Comparison of ENCODE assay signal across 28 cellular contexts in the genomic region with DNA sequence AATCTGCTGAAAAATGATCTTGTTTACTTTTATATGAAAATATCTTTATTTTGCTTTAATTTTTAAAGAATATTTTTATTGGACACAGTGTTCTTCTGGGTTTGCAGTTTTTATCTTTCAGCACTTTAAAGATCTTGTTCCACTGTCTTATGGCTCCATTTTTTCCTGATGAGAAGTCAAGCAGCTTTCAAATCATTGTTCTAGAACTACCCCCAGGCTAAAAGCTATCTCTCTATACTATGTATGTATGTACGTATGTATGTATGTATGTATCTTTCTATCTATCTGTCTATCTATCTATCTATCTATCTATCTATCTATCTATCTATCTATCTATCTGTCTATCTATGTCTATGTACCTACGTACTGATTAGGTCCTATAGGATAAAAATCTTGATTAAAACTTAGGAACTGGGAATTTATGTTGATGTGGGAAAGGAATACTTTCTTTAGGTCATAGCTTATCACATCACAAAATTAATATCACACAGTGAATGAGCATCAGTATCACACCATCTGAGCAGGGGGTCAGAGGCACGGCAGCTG.
"Had no signal": no experiment of that assay in that cellular context is flagged by ENCODE, and none has a peak within 500 bp of the region (broad histone marks: within the 10 kb centered on the region; RNA-seq: fewer than 3 reads in every experiment).

No MANE protein-coding gene starts in this region.

- H3K4me3 Mint-ChIP-seq: naive thymus-derived CD8-positive, alpha-beta T cell; nephron; neural crest cell; stimulated activated memory B cell treated with anti-CD40 and anti-IgM and Interleukin-4, amounts not matched to agents 10 μg/mL and 1 μg/mL and 100 μg/mL, for 72 hours; stimulated activated naive CD8-positive, alpha-beta T cell treated with anti-CD3 and anti-CD28 coated beads, Interleukin-15, amount 100 ng/mL, for 72 hours had no signal

- H3K36me3 Mint-ChIP-seq: stimulated activated memory B cell treated with anti-CD40 and anti-IgM and Interleukin-4, amounts not matched to agents 10 μg/mL and 1 μg/mL and 100 μg/mL, for 72 hours had no signal

- FAIRE-seq: keratinocyte, urothelium cell line had no signal

- H3K9me3 Mint-ChIP-seq: naive thymus-derived CD8-positive, alpha-beta T cell; nephron; neural crest cell; stimulated activated memory B cell treated with anti-CD40 and anti-IgM and Interleukin-4, amounts not matched to agents 10 μg/mL and 1 μg/mL and 100 μg/mL, for 72 hours; stimulated activated naive CD8-positive, alpha-beta T cell treated with anti-CD3 and anti-CD28 coated beads, Interleukin-15, amount 100 ng/mL, for 72 hours had no signal

- H3K9me3 ChIP-seq: left lung, lower lobe of right lung, pancreas, prostate gland, tibial nerve, upper lobe of right lung had no signal

- H3K36me3 ChIP-seq: left lung, lower lobe of right lung, pancreas, prostate gland, tibial nerve, upper lobe of right lung had no signal

- H3K4me1 ChIP-seq: left lung, lower lobe of right lung, pancreas, prostate gland, tibial nerve, upper lobe of right lung had no signal

- DNase-seq: hippocampal formation; kidney glomerular epithelial cell; left lung; lower lobe of right lung; mammary epithelial cell; naive thymus-derived CD8-positive, alpha-beta T cell; nucleus accumbens; pancreas; posterior cingulate gyrus; retina; right cardiac atrium; stimulated activated CD4-positive, alpha-beta T cell treated with anti-CD3 and anti-CD28 coated beads, Interleukin-1b, Interleukin-23, amount 100 ng/mL, for 48 hours; stimulated activated CD4-positive, alpha-beta T cell treated with anti-CD3 and anti-CD28 coated beads, Interleukin-2, amount 100 ng/mL, for 48 hours; stimulated activated CD4-positive, alpha-beta T cell treated with anti-CD3 and anti-CD28 coated beads, Interleukin-4, amount 100 ng/mL, for 4 hours; stimulated activated CD8-positive, alpha-beta memory T cell treated with anti-CD3 and anti-CD28 coated beads, Interleukin-4, amount 100 ng/mL, for 48 hours; stimulated activated naive CD4-positive, alpha-beta T cell treated with Interleukin-2 at 50 U/mL for 16 hours; stimulated activated naive CD8-positive, alpha-beta T cell treated with anti-CD3 and anti-CD28 coated beads, Interleukin-15, amount 100 ng/mL, for 72 hours; substantia nigra; upper lobe of right lung had no signal

- H3K27me3 ChIP-seq: left lung, pancreas, tibial nerve, upper lobe of right lung had no signal

- H3K4me3 ChIP-seq: left lung, lower lobe of right lung, pancreas, prostate gland, skin epidermis, tibial nerve, upper lobe of right lung had no signal

- H3K27me3 Mint-ChIP-seq: naive thymus-derived CD8-positive, alpha-beta T cell; stimulated activated memory B cell treated with anti-CD40 and anti-IgM and Interleukin-4, amounts not matched to agents 10 μg/mL and 1 μg/mL and 100 μg/mL, for 72 hours; stimulated activated naive CD8-positive, alpha-beta T cell treated with anti-CD3 and anti-CD28 coated beads, Interleukin-15, amount 100 ng/mL, for 72 hours had no signal

- H3K27ac Mint-ChIP-seq: naive thymus-derived CD8-positive, alpha-beta T cell; stimulated activated memory B cell treated with anti-CD40 and anti-IgM and Interleukin-4, amounts not matched to agents 10 μg/mL and 1 μg/mL and 100 μg/mL, for 72 hours; stimulated activated naive CD8-positive, alpha-beta T cell treated with anti-CD3 and anti-CD28 coated beads, Interleukin-15, amount 100 ng/mL, for 72 hours had no signal

- H3K4me1 Mint-ChIP-seq: naive thymus-derived CD8-positive, alpha-beta T cell; stimulated activated memory B cell treated with anti-CD40 and anti-IgM and Interleukin-4, amounts not matched to agents 10 μg/mL and 1 μg/mL and 100 μg/mL, for 72 hours had no signal

- H3K27ac ChIP-seq: left lung, lower lobe of right lung, pancreas, prostate gland, skin epidermis, tibial nerve, upper lobe of right lung had no signal

- ATAC-seq: left lung; lower lobe of right lung; naive thymus-derived CD8-positive, alpha-beta T cell; pancreas; right cardiac atrium; sciatic nerve; stimulated activated memory B cell treated with anti-CD40 and anti-IgM and Interleukin-4, amounts not matched to agents 10 μg/mL and 1 μg/mL and 100 μg/mL, for 72 hours; stimulated activated naive CD8-positive, alpha-beta T cell treated with anti-CD3 and anti-CD28 coated beads, Interleukin-15, amount 100 ng/mL, for 72 hours; upper lobe of right lung had no signal
